20 cellular contexts compared by ENCODE assay signal in genomic region chr16:28297308-28297707, GRCh38. TPM values are rescaled to one million over a fixed set of nuclear protein-coding genes. Genes with fewer than 3 reads are reported as not detected.
DNase-seq lines count a peak whose midpoint lies in the region; ATAC-seq and TF ChIP-seq lines count a peak whose summit lies in the region.
"Had no signal": no experiment of that assay in that cellular context is flagged by ENCODE, and none has a peak within 500 bp of the region (broad histone marks: within the 10 kb centered on the region; RNA-seq: fewer than 3 reads in every experiment).

No MANE protein-coding gene starts in this region.

- no peaks in the 10 kb centered on the region for H3K9me2 ChIP-seq in MM.1S (replicated peaks; ENCODE audit: insufficient read depth, low read length)

- intact Hi-C loops in activated CD4-positive, alpha-beta T cell treated with anti-CD3 and anti-CD28 coated beads, Interleukin-2, amount 10 ng/mL, durations not matched to agents 24 days and 14 days (cut with micrococcal nuclease): loop anchor here (10.0 kb wide), 1 partner anchor 257 kb away; the partner anchor contains the start of gene SGF29
- intact Hi-C loops in CD4-positive, alpha-beta T cell (cut with DNase I, micrococcal nuclease): no loop called here

- peak overlapping the region; percentile 0 for H3K27ac ChIP-seq in CD4-positive, alpha-beta T cell (ENCODE audit: low read depth, low read length)
- H3K27ac ChIP-seq in MM.1S (ENCODE audit: low read length): no peak overlapping the region
- H3K27ac ChIP-seq: adrenal gland, breast epithelium, spleen, stomach had no signal

- ATAC-seq in CD4-positive, alpha-beta T cell (ENCODE audit: poor library complexity): no peak
- no peak for ATAC-seq in activated CD8-positive, alpha-beta T cell treated with anti-CD3 and anti-CD28 coated beads, Interleukin-2, amount 10 ng/mL, durations not matched to agents 7 days and 5 days
- ATAC-seq in naive thymus-derived CD8-positive, alpha-beta T cell: no peak

- CTCF ChIA-PET in CD4-positive, alpha-beta T cell (lab: Charles Lee): interaction anchor here (1.2 to 2.2 kb wide), 2 partner anchors 20 kb away, joined by 5 to 7 read pairs; no protein-coding TSS in a partner anchor
- CTCF ChIA-PET in activated CD8-positive, alpha-beta T cell treated with anti-CD3 and anti-CD28 coated beads, Interleukin-2, amount 10 ng/mL, durations not matched to agents 7 days and 5 days (lab: Charles Lee): interaction anchor here (0.8 to 5.2 kb wide), 5 partner anchors 12 to 160 kb away, joined by 3 to 28 read pairs (median 7); no protein-coding TSS in a partner anchor

- peaks cover 2% of the 10 kb centered on the region for H3K36me3 Mint-ChIP-seq in activated CD4-positive, alpha-beta T cell treated with anti-CD3 and anti-CD28 coated beads, Interleukin-2, amount 10 ng/mL, durations not matched to agents 24 days and 14 days (ENCODE audit: low read depth)
- H3K36me3 Mint-ChIP-seq in CD4-positive, alpha-beta T cell (ENCODE audit: low read depth): peaks cover 25% of the 10 kb centered on the region
- H3K36me3 Mint-ChIP-seq in activated CD8-positive, alpha-beta T cell treated with anti-CD3 and anti-CD28 coated beads, Interleukin-2, amount 10 ng/mL, durations not matched to agents 7 days and 5 days (ENCODE audit: low read depth): peaks cover 13% of the 10 kb centered on the region
- H3K36me3 Mint-ChIP-seq in naive thymus-derived CD8-positive, alpha-beta T cell: peaks cover 0 to 8% (median 6%) of the 10 kb centered on the region in 3 donors

- H2AFZ ChIP-seq in MM.1S (ENCODE audit: low read length): no peak overlapping the region

- H3K9me3 Mint-ChIP-seq in activated CD4-positive, alpha-beta T cell treated with anti-CD3 and anti-CD28 coated beads, Interleukin-2, amount 10 ng/mL, durations not matched to agents 24 days and 14 days: no peaks in the 10 kb centered on the region
- no peaks in the 10 kb centered on the region for H3K9me3 Mint-ChIP-seq in CD4-positive, alpha-beta T cell
- no peaks in the 10 kb centered on the region for H3K9me3 Mint-ChIP-seq in activated CD8-positive, alpha-beta T cell treated with anti-CD3 and anti-CD28 coated beads, Interleukin-2, amount 10 ng/mL, durations not matched to agents 7 days and 5 days (ENCODE audit: insufficient read depth)
- H3K9me3 Mint-ChIP-seq in naive thymus-derived CD8-positive, alpha-beta T cell: no peaks in the 10 kb centered on the region
- H3K9me3 Mint-ChIP-seq: memory B cell had no signal

- no peaks in the 10 kb centered on the region for H3K9me3 ChIP-seq in CD4-positive, alpha-beta T cell (ENCODE audit: control insufficient read depth, low read length)
- no peaks in the 10 kb centered on the region for H3K9me3 ChIP-seq in MM.1S (replicated peaks; ENCODE audit: insufficient read depth, low read length)
- H3K9me3 ChIP-seq: adrenal gland, breast epithelium, spleen, stomach had no signal

- peaks cover 22% of the 10 kb centered on the region for H3K27me3 Mint-ChIP-seq in activated CD4-positive, alpha-beta T cell treated with anti-CD3 and anti-CD28 coated beads, Interleukin-2, amount 10 ng/mL, durations not matched to agents 24 days and 14 days
- H3K27me3 Mint-ChIP-seq in CD4-positive, alpha-beta T cell: no peaks in the 10 kb centered on the region
- H3K27me3 Mint-ChIP-seq in activated CD8-positive, alpha-beta T cell treated with anti-CD3 and anti-CD28 coated beads, Interleukin-2, amount 10 ng/mL, durations not matched to agents 7 days and 5 days (ENCODE audit: low read depth): peaks cover 5% of the 10 kb centered on the region
- H3K27me3 Mint-ChIP-seq in naive thymus-derived CD8-positive, alpha-beta T cell: no peaks in the 10 kb centered on the region

- no peak overlapping the region for H3K4me2 ChIP-seq in MM.1S (ENCODE audit: low read depth, low read length)

- H3K4me1 ChIP-seq in MM.1S (ENCODE audit: low read length): no peaks in the 10 kb centered on the region
- H3K4me1 ChIP-seq: breast epithelium had no signal

- no peaks in the 10 kb centered on the region for H3F3A ChIP-seq in MM.1S (ENCODE audit: insufficient read depth, low read length)

- H3K4me3 Mint-ChIP-seq in activated CD4-positive, alpha-beta T cell treated with anti-CD3 and anti-CD28 coated beads, Interleukin-2, amount 10 ng/mL, durations not matched to agents 24 days and 14 days: peak overlapping the region; percentile 40
- peak overlapping the region; percentile 85 for H3K4me3 Mint-ChIP-seq in CD4-positive, alpha-beta T cell
- H3K4me3 Mint-ChIP-seq in activated CD8-positive, alpha-beta T cell treated with anti-CD3 and anti-CD28 coated beads, Interleukin-2, amount 10 ng/mL, durations not matched to agents 7 days and 5 days: peak overlapping the region; percentile 15
- peak overlapping the region; percentile 64 to 88 (median 83) for H3K4me3 Mint-ChIP-seq in naive thymus-derived CD8-positive, alpha-beta T cell
- H3K4me3 Mint-ChIP-seq: memory B cell had no signal

- no peaks in the 10 kb centered on the region for H3K27me3 ChIP-seq in CD4-positive, alpha-beta T cell (ENCODE audit: control insufficient read depth, insufficient read depth, low read length)
- peaks cover 47% of the 10 kb centered on the region for H3K27me3 ChIP-seq in MM.1S (replicated peaks; ENCODE audit: insufficient read depth, low read length)
- H3K27me3 ChIP-seq: adrenal gland, breast epithelium had no signal

- no peak overlapping the region for H3K9ac ChIP-seq in MM.1S (ENCODE audit: low read length)

- DNase-seq in activated CD4-positive, alpha-beta T cell treated with anti-CD3 and anti-CD28 coated beads, Interleukin-2, amount 10 ng/mL, durations not matched to agents 24 days and 14 days: no peak
- DNase-seq in activated CD4-positive, alpha-beta T cell treated with anti-CD3 and anti-CD28 coated beads for 48 hours: no peak
- no peak for DNase-seq in CD4-positive, alpha-beta T cell
- DNase-seq in activated CD8-positive, alpha-beta T cell treated with anti-CD3 and anti-CD28 coated beads, Interleukin-2, amount 10 ng/mL, durations not matched to agents 7 days and 5 days: no peak
- no peak for DNase-seq in naive thymus-derived CD8-positive, alpha-beta T cell
- no peak for DNase-seq in 8988T
- no peak for DNase-seq in MM.1S
- DNase-seq in hepatic stellate cell (ENCODE audit: low spot score): no peak
- DNase-seq: activated CD4-positive, alpha-beta T cell treated with anti-CD3 and anti-CD28 coated beads for 4 hours; adrenal gland; cortex of kidney; NCI-H1092 treated with DMSO at 0.1 percent for 48 hours; NCI-H345; Right ventricle myocardium superior; spleen; stimulated activated CD4-positive, alpha-beta T cell treated with anti-CD3 and anti-CD28 coated beads, Interleukin-4, amount 100 ng/mL, for 24 hours; stomach; trophoblast cell had no signal

- peaks cover 31% of the 10 kb centered on the region for H3K4me1 Mint-ChIP-seq in activated CD4-positive, alpha-beta T cell treated with anti-CD3 and anti-CD28 coated beads, Interleukin-2, amount 10 ng/mL, durations not matched to agents 24 days and 14 days
- peaks cover 60% of the 10 kb centered on the region for H3K4me1 Mint-ChIP-seq in CD4-positive, alpha-beta T cell (ENCODE audit: low read depth)
- peaks cover 47% of the 10 kb centered on the region for H3K4me1 Mint-ChIP-seq in activated CD8-positive, alpha-beta T cell treated with anti-CD3 and anti-CD28 coated beads, Interleukin-2, amount 10 ng/mL, durations not matched to agents 7 days and 5 days (ENCODE audit: low read depth)
- peaks cover 39 to 83% (median 80%) of the 10 kb centered on the region in 4 donors for H3K4me1 Mint-ChIP-seq in naive thymus-derived CD8-positive, alpha-beta T cell

- H3K79me2 ChIP-seq in MM.1S (ENCODE audit: low read length): no peaks in the 10 kb centered on the region

- POLR2A ChIA-PET in CD4-positive, alpha-beta T cell (lab: Charles Lee): interaction anchor here (0.6 to 7.4 kb wide), 5 partner anchors 9 to 149 kb away, joined by 3 to 50 read pairs (median 4); no protein-coding TSS in a partner anchor
- POLR2A ChIA-PET in activated CD8-positive, alpha-beta T cell treated with anti-CD3 and anti-CD28 coated beads, Interleukin-2, amount 10 ng/mL, durations not matched to agents 7 days and 5 days (lab: Charles Lee): interaction anchor here (0.7 to 1.5 kb wide), 3 partner anchors 11 to 86 kb away, joined by 3 to 6 read pairs (median 4); no protein-coding TSS in a partner anchor
- POLR2A ChIA-PET in naive thymus-derived CD8-positive, alpha-beta T cell (lab: Charles Lee): interaction anchor here (29.8 to 31.4 kb wide), 2 partner anchors 8 to 9 kb away, joined by 888 read pairs; partner anchors contain the start of gene SBK1

- no peak for TF ChIP-seq CTCF in CD4-positive, alpha-beta T cell (IDR thresholded peaks at IDR 0.05)
- TF ChIP-seq CTCF in MM.1S (IDR thresholded peaks at IDR 0.05; ENCODE audit: low read length): no peak

- no peaks in the 10 kb centered on the region for H3K36me3 ChIP-seq in MM.1S (replicated peaks; ENCODE audit: insufficient read depth, low read length)
- H3K36me3 ChIP-seq: adrenal gland, breast epithelium, spleen, stomach had no signal

- H4K20me1 ChIP-seq in MM.1S (ENCODE audit: insufficient read depth, low read length): no peaks in the 10 kb centered on the region

- no peak overlapping the region for H3K27ac Mint-ChIP-seq in activated CD4-positive, alpha-beta T cell treated with anti-CD3 and anti-CD28 coated beads, Interleukin-2, amount 10 ng/mL, durations not matched to agents 24 days and 14 days
- H3K27ac Mint-ChIP-seq in CD4-positive, alpha-beta T cell: peak overlapping the region; percentile 78
- H3K27ac Mint-ChIP-seq in activated CD8-positive, alpha-beta T cell treated with anti-CD3 and anti-CD28 coated beads, Interleukin-2, amount 10 ng/mL, durations not matched to agents 7 days and 5 days: peak overlapping the region; percentile 84
- peak overlapping the region; percentile 70 to 97 (median 90) for H3K27ac Mint-ChIP-seq in naive thymus-derived CD8-positive, alpha-beta T cell
- H3K27ac Mint-ChIP-seq: memory B cell had no signal

- H3K4me3 ChIP-seq in MM.1S (ENCODE audit: low read length): no peak overlapping the region
- H3K4me3 ChIP-seq: adrenal gland, breast epithelium, spleen, stomach had no signal

RNA-seq across cellular contexts. Expression of gene SBK1, which starts 5.0 kb away (rescaled TPM):
- total RNA-seq in activated CD4-positive, alpha-beta T cell treated with anti-CD3 and anti-CD28 coated beads, Interleukin-2, amount 10 ng/mL, durations not matched to agents 24 days and 14 days: 0.85 and 1.5 TPM in 2 replicates
- 10 to 100 TPM; 13.0 to 13.5 TPM for total RNA-seq in CD4-positive, alpha-beta T cell
- 10 to 100 TPM; 10.0 to 10.7 TPM for total RNA-seq in activated CD8-positive, alpha-beta T cell treated with anti-CD3 and anti-CD28 coated beads, Interleukin-2, amount 10 ng/mL, durations not matched to agents 7 days and 5 days
- 10 to 100 TPM; 20.6 to 21.3 TPM for total RNA-seq in naive thymus-derived CD8-positive, alpha-beta T cell
- 10 to 100 TPM in 1 of 3 donors, 1 to 10 TPM in 2; 5.7 to 19.9 (median 7.4) TPM for polyA plus RNA-seq in naive thymus-derived CD8-positive, alpha-beta T cell

Comparison
In these comparisons a context has a peak if more than half of its experiments do, and no peak if none do; other contexts are left out.
1. H3K4me3 Mint-ChIP-seq: peak in every context shown above with its lines; median percentile 85 in CD4-positive, alpha-beta T cell; 83 in naive thymus-derived CD8-positive, alpha-beta T cell; 40 in activated CD4-positive, alpha-beta T cell treated with anti-CD3 and anti-CD28 coated beads, Interleukin-2, amount 10 ng/mL, durations not matched to agents 24 days and 14 days; 15 in activated CD8-positive, alpha-beta T cell treated with anti-CD3 and anti-CD28 coated beads, Interleukin-2, amount 10 ng/mL, durations not matched to agents 7 days and 5 days.